Comparison of ENCODE assay signal across 8 cellular contexts in genomic region chr2:231601356-231602229, GRCh38. TPM values are rescaled to one million over a fixed set of nuclear protein-coding genes. Genes with fewer than 3 reads are reported as not detected.
DNase-seq lines count a peak whose midpoint lies in the region; ATAC-seq and TF ChIP-seq lines count a peak whose summit lies in the region.

No MANE protein-coding gene starts in this region.

- H3K36me3 ChIP-seq in H7 (replicated peaks; ENCODE audit: control insufficient read depth, insufficient read depth, low read length): no peaks in the 10 kb centered on the region

- ATAC-seq in HG03196 (IDR thresholded peaks at IDR 0.05; ENCODE audit: unreplicated experiment): no peak

- H3K4me3 ChIP-seq in H7 (ENCODE audit: insufficient read depth, low read depth, low read length): no peak overlapping the region
- no peak overlapping the region for H3K4me3 ChIP-seq in cardiac fibroblast (replicated peaks in 1 of 2; ENCODE audit: low read depth in 2 of 2, low read length in 2 of 2)

- peak; percentile 84 for TF ChIP-seq CTCF in cardiac fibroblast (IDR thresholded peaks at IDR 0.05; ENCODE audit: low read depth, low read length)

- peak; percentile 89 for DNase-seq in CD1c-positive myeloid dendritic cell (ENCODE audit: extremely low spot score)
- peak; percentile 93 for DNase-seq in H7
- DNase-seq in NCI-H345 (lab: John Stamatoyannopoulos, UW): peak; percentile 76
- peak; percentile 65 for DNase-seq in activated CD4-positive, CD25-positive, alpha-beta regulatory T cell treated with anti-CD3 and anti-CD28 coated beads, Interleukin-2, amount 50 U/mL, for 16 hours (ENCODE audit: low read depth, low spot score)
- DNase-seq in cardiac fibroblast (ENCODE audit: low read depth in 2 of 2): peak; percentile 86
- DNase-seq in kidney tubule cell (ENCODE audit: low spot score): peak; percentile 82
- peak; percentile 88 for DNase-seq in stimulated activated CD4-positive, alpha-beta T cell treated with anti-CD3 and anti-CD28 coated beads, Interleukin-2, amount 100 ng/mL, for 24 hours

- H3K27me3 ChIP-seq in H7 (ENCODE audit: control insufficient read depth, insufficient read depth, low read length): no peaks in the 10 kb centered on the region

RNA-seq across cellular contexts. Expression of gene TEX44, which starts 8.9 kb away (rescaled TPM):
- total RNA-seq in H7 (2014; rRNA removed; shearing (Covaris generic)): not detected in 2 replicates
